ENCODE assay signal across 7 cellular contexts in genomic region chr7:100435401-100436304, GRCh38. TPM values are rescaled to one million over a fixed set of nuclear protein-coding genes. Genes with fewer than 3 reads are reported as not detected.
DNase-seq lines count a peak whose midpoint lies in the region; ATAC-seq and TF ChIP-seq lines count a peak whose summit lies in the region.

No MANE protein-coding gene starts in this region.

- DNase-seq in GM13977 (ENCODE audit: low spot score) (peak; percentile 67), HCEC 1CT (peak; percentile 18), MV-4-11 (lab: John Stamatoyannopoulos, UW) (peak; percentile 13), activated T-cell treated with anti-CD3 and anti-CD28 coated beads for 24 hours (ENCODE audit: low read depth) (peak; percentile 36), natural killer cell (peak; percentile 33), upper lobe of left lung (peak; percentile 45 to 93)

- H3K36me3 Mint-ChIP-seq in natural killer cell = no peaks in the 10 kb centered on the region

- H3K36me3 ChIP-seq in esophagus (ENCODE audit: control insufficient read depth in 2 of 2, insufficient read depth in 2 of 2, low read length in 1 of 2) (peaks cover 5 to 14% of the 10 kb centered on the region in 2 donors), upper lobe of left lung (peaks cover 5 to 32% (median 26%) of the 10 kb centered on the region in 4 donors)

- peak overlapping the region; percentile 97 to 99 for H3K27ac ChIP-seq in esophagus (ENCODE audit: low read depth in 2 of 2, low read length in 1 of 2)
- H3K27ac ChIP-seq in upper lobe of left lung = peak overlapping the region; percentile 95 to 98 (median 98)

- TF ChIP-seq CTCF in GM13977 (IDR thresholded peaks at IDR 0.05; ENCODE audit: extremely low read depth, insufficient read depth, missing control alignments) = no peak
- TF ChIP-seq CTCF in natural killer cell (IDR thresholded peaks at IDR 0.05) = no peak
- TF ChIP-seq CTCF in upper lobe of left lung (IDR thresholded peaks at IDR 0.05) = peak in 1 of 6 experiments; percentile 9

- H3K27ac Mint-ChIP-seq in natural killer cell = peak overlapping the region; percentile 98 to 99

- intact Hi-C loops in natural killer cell (cut with micrococcal nuclease) = no loop called here

- H3K27me3 ChIP-seq in esophagus (ENCODE audit: control insufficient read depth in 1 of 2, insufficient read depth in 2 of 2, low read length in 2 of 2) (no peaks in the 10 kb centered on the region), upper lobe of left lung (no peaks in the 10 kb centered on the region)

- peak overlapping the region; percentile 96 for H3K4me3 Mint-ChIP-seq in natural killer cell

- H3K27me3 Mint-ChIP-seq in natural killer cell (ENCODE audit: low read depth in 2 of 2) = no peaks in the 10 kb centered on the region

- H3K4me3 ChIP-seq in esophagus (ENCODE audit: low read depth in 1 of 2, low read length in 2 of 2) (peak overlapping the region; percentile 93 to 98), upper lobe of left lung (peak overlapping the region; percentile 75 to 97 (median 90))

- H3K9me3 Mint-ChIP-seq in natural killer cell = no peaks in the 10 kb centered on the region

- 1% methylated on average over 64 to 81 of the region's 81 CpGs for WGBS in esophagus, 2 donors
- WGBS in upper lobe of left lung, 2 donors = 3 to 9% methylated on average over 18 to 48 of the region's 81 CpGs

- peak in 2 of 4 donors; percentile 15 to 16 for TF ChIP-seq POLR2A in upper lobe of left lung (IDR thresholded peaks at IDR 0.05)

- H3K4me1 Mint-ChIP-seq in natural killer cell = peaks cover 30 to 45% of the 10 kb centered on the region in 2 donors

- H3K4me1 ChIP-seq in esophagus (ENCODE audit: control insufficient read depth in 2 of 2, insufficient read depth in 2 of 2, low read length in 1 of 2) (peaks cover 11 to 18% of the 10 kb centered on the region in 2 donors), upper lobe of left lung (peaks cover 25 to 54% (median 35%) of the 10 kb centered on the region in 4 donors)

- ATAC-seq in natural killer cell = peak; percentile 14 to 37 (median 28)
- ATAC-seq in upper lobe of left lung (ENCODE audit: low FRiP score in 2 of 2) = peak; percentile 12 to 64

- no peak for TF ChIP-seq EP300 in upper lobe of left lung (IDR thresholded peaks at IDR 0.05)

- in situ Hi-C loops in GM13977 (cut with MboI; ENCODE audit: low pct_unique_long_range_greater_than_20kb, low sequenced_read_pairs, unreplicated experiment) = no loop called here

- H3K9me3 ChIP-seq in esophagus (ENCODE audit: control insufficient read depth in 2 of 2, insufficient read depth in 1 of 2, low read depth in 1 of 2, low read length in 1 of 2) (no peaks in the 10 kb centered on the region), upper lobe of left lung (no peaks in the 10 kb centered on the region)

RNA-seq across cellular contexts. Expression of gene PPP1R35, which starts 0.6 kb away (rescaled TPM):
- 10 to 100 TPM; 32.1 to 61.5 TPM for polyA plus RNA-seq in esophagus
- 10 to 100 TPM; 41.0 to 45.1 (median 44.7) TPM for total RNA-seq in natural killer cell
- 10 to 100 TPM; 24.3 to 56.8 (median 30.0) TPM for total RNA-seq in upper lobe of left lung

RNA-seq across cellular contexts. Expression of gene MEPCE, which starts 6.0 kb away (rescaled TPM):
- polyA plus RNA-seq in esophagus = 10 to 100 TPM; 18.0 to 21.8 TPM
- total RNA-seq in natural killer cell (10 to 100 TPM; 48.1 to 54.9 (median 54.1) TPM), upper lobe of left lung (10 to 100 TPM; 19.3 to 45.4 (median 37.9) TPM)

RNA-seq across cellular contexts. Expression of gene ZCWPW1, which starts 7.2 kb away (rescaled TPM):
- polyA plus RNA-seq in esophagus = 1 to 10 TPM; 2.2 to 2.8 TPM
- total RNA-seq in natural killer cell (1 to 10 TPM; 5.6 to 7.8 (median 7.2) TPM), upper lobe of left lung (1 to 10 TPM; 3.8 to 6.3 (median 5.2) TPM)

RNA-seq across cellular contexts. Expression of gene SPACDR, which starts 28.4 kb away (rescaled TPM):
- under 1 TPM; 0.31 to 0.65 TPM for polyA plus RNA-seq in esophagus
- total RNA-seq in natural killer cell (1 to 10 TPM; 2.3 to 4.1 (median 3.9) TPM), upper lobe of left lung (1 to 10 TPM in 2 of 6 donors, under 1 TPM in 2, not detected in 2; 0.59 to 2.1 (median 1.3) TPM)

RNA-seq across cellular contexts. Expression of gene TSC22D4, which starts 43.4 kb away (rescaled TPM):
- 10 to 100 TPM; 40.0 to 60.0 TPM for polyA plus RNA-seq in esophagus
- total RNA-seq in natural killer cell (100 to 1,000 TPM; 140 to 173 (median 168) TPM), upper lobe of left lung (10 to 100 TPM; 25.7 to 91.2 (median 69.0) TPM)

Comparison
In these comparisons a context has a peak if more than half of its experiments do, and no peak if none do; other contexts are left out.
1. Peak in every context shown above with its lines: DNase-seq, ATAC-seq, H3K4me3 ChIP-seq and H3K27ac ChIP-seq.
2. DNase-seq: peak in every context shown above with its lines; median percentile 69 in upper lobe of left lung; 67 in GM13977; 36 in activated T-cell treated with anti-CD3 and anti-CD28 coated beads for 24 hours; 33 in natural killer cell; 18 in HCEC 1CT; 13 in MV-4-11.